ENCODE assay signal across 8 cellular contexts in genomic region chr4:26583865-26584652, GRCh38. TPM values are rescaled to one million over a fixed set of nuclear protein-coding genes. Genes with fewer than 3 reads are reported as not detected.
DNase-seq lines count a peak whose midpoint lies in the region; ATAC-seq and TF ChIP-seq lines count a peak whose summit lies in the region.

TSS of gene TBC1D19 (plus strand) at chr4:26584084. CDS start at chr4:26584194, 110 bp downstream.

- H3K4me1 Mint-ChIP-seq in CD4-positive, alpha-beta T cell (ENCODE audit: low read depth), result peaks cover 28% of the 10 kb centered on the region
- peaks cover 33% of the 10 kb centered on the region for H3K4me1 Mint-ChIP-seq in activated CD4-positive, alpha-beta memory T cell treated with anti-CD3 and anti-CD28 coated beads, Interleukin-2, amount 10 ng/mL, durations not matched to agents 7 days and 5 days

- no peaks in the 10 kb centered on the region for H3K9me3 Mint-ChIP-seq in CD4-positive, alpha-beta T cell
- H3K9me3 Mint-ChIP-seq in activated CD4-positive, alpha-beta memory T cell treated with anti-CD3 and anti-CD28 coated beads, Interleukin-2, amount 10 ng/mL, durations not matched to agents 7 days and 5 days, result no peaks in the 10 kb centered on the region

- TF ChIP-seq CTCF in CD4-positive, alpha-beta T cell (IDR thresholded peaks at IDR 0.05), result no peak
- TF ChIP-seq CTCF in lower lobe of right lung (IDR thresholded peaks at IDR 0.05), result no peak

- H3K27me3 Mint-ChIP-seq in CD4-positive, alpha-beta T cell, result peaks cover 3% of the 10 kb centered on the region
- H3K27me3 Mint-ChIP-seq in activated CD4-positive, alpha-beta memory T cell treated with anti-CD3 and anti-CD28 coated beads, Interleukin-2, amount 10 ng/mL, durations not matched to agents 7 days and 5 days, result no peaks in the 10 kb centered on the region

- POLR2A ChIA-PET in CD4-positive, alpha-beta T cell (lab: Charles Lee), result interaction anchor here (0.5 to 3.0 kb wide), 21 partner anchors 9 to 2000 kb away, joined by 3 to 31 read pairs (median 4); partner anchors contain the start of genes DHX15, RBPJ, SEPSECS and STIM2
- POLR2A ChIA-PET in activated CD4-positive, alpha-beta memory T cell treated with anti-CD3 and anti-CD28 coated beads, Interleukin-2, amount 10 ng/mL, durations not matched to agents 7 days and 5 days (lab: Charles Lee), result interaction anchor here (0.8 to 2.7 kb wide), 15 partner anchors 10 to 1272 kb away, joined by 3 to 20 read pairs (median 5); partner anchors contain the start of genes STIM2 and ZCCHC4

- H3K27me3 ChIP-seq in CD4-positive, alpha-beta T cell (ENCODE audit: control insufficient read depth, insufficient read depth, low read length), result no peaks in the 10 kb centered on the region
- no peaks in the 10 kb centered on the region for H3K27me3 ChIP-seq in lower lobe of right lung (ENCODE audit: low read depth)

- H3K4me1 ChIP-seq in lower lobe of right lung, result peaks cover 15% of the 10 kb centered on the region

- H3K36me3 Mint-ChIP-seq in CD4-positive, alpha-beta T cell (ENCODE audit: low read depth), result peaks cover 15% of the 10 kb centered on the region
- H3K36me3 Mint-ChIP-seq in activated CD4-positive, alpha-beta memory T cell treated with anti-CD3 and anti-CD28 coated beads, Interleukin-2, amount 10 ng/mL, durations not matched to agents 7 days and 5 days (ENCODE audit: low read depth), result no peaks in the 10 kb centered on the region

- peak within 1 kb of the TSS; percentile 85 for H3K27ac ChIP-seq in CD4-positive, alpha-beta T cell (ENCODE audit: low read depth, low read length)
- H3K27ac ChIP-seq in lower lobe of right lung, result peak within 1 kb of the TSS; percentile 84

- H3K36me3 ChIP-seq in lower lobe of right lung, result no peaks in the 10 kb centered on the region

- peak within 1 kb of the TSS; percentile 95 for H3K27ac Mint-ChIP-seq in CD4-positive, alpha-beta T cell
- peak within 1 kb of the TSS; percentile 86 for H3K27ac Mint-ChIP-seq in activated CD4-positive, alpha-beta memory T cell treated with anti-CD3 and anti-CD28 coated beads, Interleukin-2, amount 10 ng/mL, durations not matched to agents 7 days and 5 days

- peak; percentile 78 to 90 (median 83) for DNase-seq in CD4-positive, alpha-beta T cell
- DNase-seq in NCI-H82 (lab: John Stamatoyannopoulos, UW) (peak; percentile 91), ecto neural progenitor cell (ENCODE audit: low spot score) (peak; percentile 93), lower lobe of right lung (peak; percentile 93)
- DNase-seq in activated CD4-positive, alpha-beta memory T cell treated with anti-CD3 and anti-CD28 coated beads, Interleukin-2, amount 10 ng/mL, durations not matched to agents 7 days and 5 days, result peak; percentile 91
- DNase-seq in stimulated activated CD4-positive, alpha-beta T cell treated with anti-CD3 and anti-CD28 coated beads, TNF-alpha, amount 100 ng/mL, for 24 hours (ENCODE audit: low read depth in 3 of 3), result peak; percentile 75 to 86 (median 85)

- peak within 1 kb of the TSS; percentile 96 for H3K4me3 Mint-ChIP-seq in CD4-positive, alpha-beta T cell
- peak within 1 kb of the TSS; percentile 90 for H3K4me3 Mint-ChIP-seq in activated CD4-positive, alpha-beta memory T cell treated with anti-CD3 and anti-CD28 coated beads, Interleukin-2, amount 10 ng/mL, durations not matched to agents 7 days and 5 days

- intact Hi-C loops in CD4-positive, alpha-beta T cell (cut with DNase I, micrococcal nuclease), result loop anchor here (5.0 to 10.0 kb wide), 9 partner anchors 129 to 1272 kb away; partner anchors contain the start of genes RBPJ (in 1 of the 2), STIM2 (in 1 of the 2) and ZCCHC4 (in 1 of the 2)
- intact Hi-C loops in lower lobe of right lung (cut with DNase I), result no loop called here

- peak within 1 kb of the TSS; percentile 85 for H3K4me3 ChIP-seq in lower lobe of right lung

- no peaks in the 10 kb centered on the region for H3K9me3 ChIP-seq in CD4-positive, alpha-beta T cell (ENCODE audit: control insufficient read depth, low read length)
- no peaks in the 10 kb centered on the region for H3K9me3 ChIP-seq in lower lobe of right lung

- peak; percentile 87 for ATAC-seq in CD4-positive, alpha-beta T cell (ENCODE audit: poor library complexity)
- peak; percentile 99 for ATAC-seq in GM19452 (IDR thresholded peaks at IDR 0.05; ENCODE audit: unreplicated experiment)
- peak; percentile 98 for ATAC-seq in HG03575 (IDR thresholded peaks at IDR 0.05; ENCODE audit: extremely low read depth, insufficient number of reproducible peaks, low FRiP score, unreplicated experiment)
- peak; percentile 100 for ATAC-seq in lower lobe of right lung

- CTCF ChIA-PET in CD4-positive, alpha-beta T cell (lab: Charles Lee), result interaction anchor here (0.9 to 2.2 kb wide), 3 partner anchors 126 to 426 kb away, joined by 3 to 7 read pairs (median 5); partner anchors contain the start of gene STIM2
- CTCF ChIA-PET in activated CD4-positive, alpha-beta memory T cell treated with anti-CD3 and anti-CD28 coated beads, Interleukin-2, amount 10 ng/mL, durations not matched to agents 7 days and 5 days (lab: Charles Lee), result interaction anchor here (0.9 to 2.4 kb wide), 5 partner anchors 16 to 427 kb away, joined by 3 to 11 read pairs (median 3); partner anchors contain the start of gene STIM2

RNA-seq across cellular contexts. Expression of gene TBC1D19, which starts in this region (rescaled TPM):
- 1 to 10 TPM; 4.0 to 4.8 TPM for total RNA-seq in CD4-positive, alpha-beta T cell
- 1 to 10 TPM; 5.6 to 7.1 TPM for total RNA-seq in activated CD4-positive, alpha-beta memory T cell treated with anti-CD3 and anti-CD28 coated beads, Interleukin-2, amount 10 ng/mL, durations not matched to agents 7 days and 5 days
- 12.5 TPM for total RNA-seq in lower lobe of right lung

Comparison
In these comparisons a context has a peak if more than half of its experiments do, and no peak if none do; other contexts are left out.
1. Peak in every context shown above with its lines: DNase-seq, ATAC-seq, H3K4me3 ChIP-seq and H3K27ac ChIP-seq.